38 cellular contexts compared by ENCODE assay signal in genomic region chr11:63015521-63016215, GRCh38. TPM values are rescaled to one million over a fixed set of nuclear protein-coding genes. Genes with fewer than 3 reads are reported as not detected.
DNase-seq lines count a peak whose midpoint lies in the region; ATAC-seq, FAIRE-seq and TF ChIP-seq lines count a peak whose summit lies in the region.
"Had no signal": no experiment of that assay in that cellular context is flagged by ENCODE, and none has a peak within 500 bp of the region (broad histone marks: within the 10 kb centered on the region; RNA-seq: fewer than 3 reads in every experiment).

A gene with protein sequence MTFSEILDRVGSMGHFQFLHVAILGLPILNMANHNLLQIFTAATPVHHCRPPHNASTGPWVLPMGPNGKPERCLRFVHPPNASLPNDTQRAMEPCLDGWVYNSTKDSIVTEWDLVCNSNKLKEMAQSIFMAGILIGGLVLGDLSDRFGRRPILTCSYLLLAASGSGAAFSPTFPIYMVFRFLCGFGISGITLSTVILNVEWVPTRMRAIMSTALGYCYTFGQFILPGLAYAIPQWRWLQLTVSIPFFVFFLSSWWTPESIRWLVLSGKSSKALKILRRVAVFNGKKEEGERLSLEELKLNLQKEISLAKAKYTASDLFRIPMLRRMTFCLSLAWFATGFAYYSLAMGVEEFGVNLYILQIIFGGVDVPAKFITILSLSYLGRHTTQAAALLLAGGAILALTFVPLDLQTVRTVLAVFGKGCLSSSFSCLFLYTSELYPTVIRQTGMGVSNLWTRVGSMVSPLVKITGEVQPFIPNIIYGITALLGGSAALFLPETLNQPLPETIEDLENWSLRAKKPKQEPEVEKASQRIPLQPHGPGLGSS (minus strand): TSS chr11:63015841. CDS start chr11:63014958, 883 bp downstream.

- H3K9me3 ChIP-seq in HCT116 (ENCODE audit: control insufficient read depth in 1 of 2, insufficient read depth in 1 of 2, low read depth in 1 of 2, low read length in 2 of 2) (no peaks in the 10 kb centered on the region), endodermal cell (ENCODE audit: control insufficient read depth, low read length) (no peaks in the 10 kb centered on the region), esophagus muscularis mucosa (no peaks in the 10 kb centered on the region)
- H3K9me3 ChIP-seq: BE2C, HAP-1, mucosa of descending colon, uterus had no signal

- H3K27me3 ChIP-seq in HCT116 (ENCODE audit: insufficient read depth, low read length) (no peaks in the 10 kb centered on the region), endodermal cell (ENCODE audit: control insufficient read depth, insufficient read depth, low read length, poor library complexity, severe bottlenecking) (no peaks in the 10 kb centered on the region), esophagus muscularis mucosa (peaks cover 0 to 10% (median 0%) of the 10 kb centered on the region in 4 donors)
- H3K27me3 ChIP-seq: BE2C, uterus had no signal

- WGBS in endodermal cell (ENCODE audit: insufficient coverage in 1 of 2, insufficient read length in 1 of 2), 2 experiments: 67 to 69% methylated on average over 12 to 18 of the region's 18 CpGs
- 69% methylated on average over 6 of the region's 18 CpGs for WGBS in esophagus muscularis mucosa

- CTCF ChIA-PET in HCT116 (lab: Charles Lee): no interaction called here

- no peak for FAIRE-seq in D721Med (lab: Jason Lieb, UNC)
- FAIRE-seq: astrocyte, keratinocyte had no signal

- TF ChIP-seq CTCF in D721Med (IDR thresholded peaks at IDR 0.05; ENCODE audit: insufficient read depth, missing control alignments): no peak
- no peak for TF ChIP-seq CTCF in HCT116 (IDR thresholded peaks at IDR 0.05 in 2 of 3, conservative IDR thresholded peaks at IDR 0.05 in 1 of 3; ENCODE audit: borderline replicate concordance in 1 of 3, insufficient read depth in 1 of 3, low read depth in 2 of 3, low read length in 2 of 3)
- no peak for TF ChIP-seq CTCF in endodermal cell (conservative IDR thresholded peaks at IDR 0.05)
- TF ChIP-seq CTCF in progenitor cell of endocrine pancreas (IDR thresholded peaks at IDR 0.05; ENCODE audit: unreplicated experiment): no peak
- no peak for TF ChIP-seq CTCF in esophagus muscularis mucosa (IDR thresholded peaks at IDR 0.05)

- H3K4me3 Mint-ChIP-seq in endodermal cell (no peak within 1 kb of the TSS), progenitor cell of endocrine pancreas (ENCODE audit: low read depth) (no peak within 1 kb of the TSS)
- H3K4me3 Mint-ChIP-seq: activated B cell treated with CpG ODN at 0.5 μM for 24 hours; activated CD4-positive, alpha-beta T cell treated with anti-CD3 and anti-CD28 coated beads, Interleukin-2, amount 10 ng/mL, durations not matched to agents 7 days and 5 days; activated CD8-positive, alpha-beta memory T cell treated with anti-CD3 and anti-CD28 coated beads, Interleukin-2, amount 10 ng/mL, durations not matched to agents 7 days and 5 days; activated naive CD8-positive, alpha-beta T cell treated with anti-CD3 and anti-CD28 coated beads, Interleukin-2, amount 50 U/mL, for 24 hours; CD8-positive, alpha-beta T cell; nephron; stimulated activated naive CD8-positive, alpha-beta T cell treated with anti-CD3 and anti-CD28 coated beads, Interleukin-15, amount 100 ng/mL, for 72 hours had no signal

- peak within 1 kb of the TSS; percentile 5; the same call in 1 of the 2 replicates for H3K4me2 ChIP-seq in HCT116 (ENCODE audit: low read length)

- peaks cover 9 to 11% of the 10 kb centered on the region in 2 experiments for H3K4me1 ChIP-seq in HCT116 (ENCODE audit: control insufficient read depth in 1 of 2, insufficient read depth in 2 of 2, low read length in 2 of 2)
- H3K4me1 ChIP-seq in endodermal cell (ENCODE audit: control insufficient read depth, insufficient read depth, low read length): peaks cover 11% of the 10 kb centered on the region
- H3K4me1 ChIP-seq in esophagus muscularis mucosa: peaks cover 3 to 14% (median 11%) of the 10 kb centered on the region in 4 donors
- H3K4me1 ChIP-seq: HAP-1, uterus had no signal

- H3K9me2 ChIP-seq in HCT116 (ENCODE audit: insufficient read depth): no peaks in the 10 kb centered on the region

- H3K4me1 Mint-ChIP-seq in endodermal cell: peaks cover 38% of the 10 kb centered on the region
- peaks cover 40% of the 10 kb centered on the region for H3K4me1 Mint-ChIP-seq in progenitor cell of endocrine pancreas (ENCODE audit: low read depth)
- H3K4me1 Mint-ChIP-seq: activated B cell treated with CpG ODN at 0.5 μM for 24 hours; activated CD4-positive, alpha-beta T cell treated with anti-CD3 and anti-CD28 coated beads, Interleukin-2, amount 10 ng/mL, durations not matched to agents 7 days and 5 days; activated CD8-positive, alpha-beta memory T cell treated with anti-CD3 and anti-CD28 coated beads, Interleukin-2, amount 10 ng/mL, durations not matched to agents 7 days and 5 days; activated naive CD8-positive, alpha-beta T cell treated with anti-CD3 and anti-CD28 coated beads, Interleukin-2, amount 50 U/mL, for 24 hours; stimulated activated naive CD8-positive, alpha-beta T cell treated with anti-CD3 and anti-CD28 coated beads, Interleukin-15, amount 100 ng/mL, for 72 hours had no signal

- H3K36me3 Mint-ChIP-seq in endodermal cell (ENCODE audit: low read depth): no peaks in the 10 kb centered on the region
- no peaks in the 10 kb centered on the region for H3K36me3 Mint-ChIP-seq in progenitor cell of endocrine pancreas (ENCODE audit: insufficient read depth)
- H3K36me3 Mint-ChIP-seq: activated CD8-positive, alpha-beta memory T cell treated with anti-CD3 and anti-CD28 coated beads, Interleukin-2, amount 10 ng/mL, durations not matched to agents 7 days and 5 days; CD8-positive, alpha-beta T cell had no signal

- no peaks in the 10 kb centered on the region for H3K79me2 ChIP-seq in HCT116 (ENCODE audit: insufficient read depth, low read length)

- TF ChIP-seq RAD21 in HCT116 (IDR thresholded peaks at IDR 0.05; ENCODE audit: low read depth): no peak

- H3K9me3 Mint-ChIP-seq in endodermal cell (no peaks in the 10 kb centered on the region), progenitor cell of endocrine pancreas (ENCODE audit: low read depth) (no peaks in the 10 kb centered on the region)
- H3K9me3 Mint-ChIP-seq: activated B cell treated with CpG ODN at 0.5 μM for 24 hours; activated CD4-positive, alpha-beta T cell treated with anti-CD3 and anti-CD28 coated beads, Interleukin-2, amount 10 ng/mL, durations not matched to agents 7 days and 5 days; activated naive CD8-positive, alpha-beta T cell treated with anti-CD3 and anti-CD28 coated beads, Interleukin-2, amount 50 U/mL, for 24 hours; CD8-positive, alpha-beta T cell; nephron; stimulated activated naive CD8-positive, alpha-beta T cell treated with anti-CD3 and anti-CD28 coated beads, Interleukin-15, amount 100 ng/mL, for 72 hours had no signal

- RAD21 ChIA-PET in HCT116 (lab: Charles Lee; ENCODE audit: low non-redundant PET in 1 of 2, low total read pairs in 2 of 2, uncharacterized antibody in 2 of 2, unreplicated experiment in 2 of 2): no interaction called here

- H3K27ac ChIP-seq in HCT116 (ENCODE audit: low read depth, low read length) (no peak within 1 kb of the TSS), endodermal cell (ENCODE audit: low read depth, low read length) (no peak within 1 kb of the TSS), esophagus muscularis mucosa (replicated peaks in 1 of 4) (no peak within 1 kb of the TSS)
- H3K27ac ChIP-seq: uterus had no signal

- no peak within 1 kb of the TSS for H2AFZ ChIP-seq in HCT116 (ENCODE audit: low read depth, low read length, poor library complexity, severe bottlenecking)

- no peak within 1 kb of the TSS for H3K9ac ChIP-seq in HCT116 (ENCODE audit: low read length)
- H3K9ac ChIP-seq in endodermal cell (ENCODE audit: extremely low read depth, low read length, poor library complexity, severe bottlenecking): no peak within 1 kb of the TSS

- H3K36me3 ChIP-seq in HCT116 (ENCODE audit: control insufficient read depth in 1 of 2, insufficient read depth in 2 of 2, low read length in 2 of 2) (no peaks in the 10 kb centered on the region), endodermal cell (ENCODE audit: control insufficient read depth, insufficient read depth, low read length) (no peaks in the 10 kb centered on the region), esophagus muscularis mucosa (no peaks in the 10 kb centered on the region)
- H3K36me3 ChIP-seq: BE2C, HAP-1, uterus had no signal

- POLR2A ChIA-PET in HCT116 (lab: Charles Lee): no interaction called here

- H3K4me3 ChIP-seq in HCT116 (replicated peaks in 1 of 2; ENCODE audit: low read depth in 1 of 2, low read length in 2 of 2) (no peak within 1 kb of the TSS), endodermal cell (ENCODE audit: low read length) (no peak within 1 kb of the TSS), esophagus muscularis mucosa (no peak within 1 kb of the TSS)
- H3K4me3 ChIP-seq: coronary artery, HAP-1, lung, mucosa of descending colon, uterus had no signal

- H3K27me3 Mint-ChIP-seq in endodermal cell (ENCODE audit: insufficient read depth): peaks cover 8% of the 10 kb centered on the region
- H3K27me3 Mint-ChIP-seq in progenitor cell of endocrine pancreas: peaks cover 14% of the 10 kb centered on the region

- intact Hi-C loops in HCT116 (cut with micrococcal nuclease): no loop called here
- intact Hi-C loops in esophagus muscularis mucosa (cut with DNase I): no loop called here

- TF ChIP-seq EP300 in esophagus muscularis mucosa (IDR thresholded peaks at IDR 0.05): no peak

- no peaks in the 10 kb centered on the region for H4K20me1 ChIP-seq in HCT116 (ENCODE audit: insufficient read depth)

- no TSS peak for BruUV-seq in HCT116 (replicated peaks; lab: Mats Ljungman, UMichigan)

- ATAC-seq in HCT116: no peak
- ATAC-seq: activated CD8-positive, alpha-beta memory T cell treated with anti-CD3 and anti-CD28 coated beads, Interleukin-2, amount 10 ng/mL, durations not matched to agents 7 days and 5 days; activated naive CD8-positive, alpha-beta T cell treated with anti-CD3 and anti-CD28 coated beads, Interleukin-2, amount 50 U/mL, for 24 hours; CD8-positive, alpha-beta T cell; mucosa of descending colon; stimulated activated naive CD8-positive, alpha-beta T cell treated with anti-CD3 and anti-CD28 coated beads, Interleukin-15, amount 100 ng/mL, for 72 hours had no signal

- no peak for TF ChIP-seq POLR2A in HCT116 (IDR thresholded peaks at IDR 0.05; ENCODE audit: borderline replicate concordance, extremely low read depth, insufficient read depth, insufficient read length)
- TF ChIP-seq POLR2A in esophagus muscularis mucosa (IDR thresholded peaks at IDR 0.05; ENCODE audit: low read depth): no peak

- H3K27ac Mint-ChIP-seq in endodermal cell (peak within 1 kb of the TSS; percentile 53), progenitor cell of endocrine pancreas (peak within 1 kb of the TSS; percentile 87)
- H3K27ac Mint-ChIP-seq: activated B cell treated with CpG ODN at 0.5 μM for 24 hours; activated CD4-positive, alpha-beta T cell treated with anti-CD3 and anti-CD28 coated beads, Interleukin-2, amount 10 ng/mL, durations not matched to agents 7 days and 5 days; activated CD8-positive, alpha-beta memory T cell treated with anti-CD3 and anti-CD28 coated beads, Interleukin-2, amount 10 ng/mL, durations not matched to agents 7 days and 5 days; activated naive CD8-positive, alpha-beta T cell treated with anti-CD3 and anti-CD28 coated beads, Interleukin-2, amount 50 U/mL, for 24 hours; CD8-positive, alpha-beta T cell; nephron had no signal

- DNase-seq in D721Med (ENCODE audit: insufficient read length, low spot score) (peak; percentile 41), HCT116 (ENCODE audit: low read depth, low spot score) (no peak), endodermal cell (peak; percentile 81), progenitor cell of endocrine pancreas (ENCODE audit: low spot score, unreplicated experiment) (no peak), DMS53 (lab: John Stamatoyannopoulos, UW) (no peak), esophagus muscularis mucosa (ENCODE audit: extremely low spot score) (no peak)
- no peak for DNase-seq in activated CD4-positive, alpha-beta T cell treated with anti-CD3 and anti-CD28 coated beads, Interleukin-2, amount 50 U/mL, for 1 hour
- DNase-seq: activated B cell treated with CpG ODN at 0.5 μM for 24 hours; activated CD4-positive, alpha-beta T cell treated with anti-CD3 and anti-CD28 coated beads, Interleukin-2, amount 10 ng/mL, durations not matched to agents 7 days and 5 days; activated CD8-positive, alpha-beta memory T cell treated with anti-CD3 and anti-CD28 coated beads, Interleukin-2, amount 10 ng/mL, durations not matched to agents 7 days and 5 days; activated gamma-delta T cell treated with Interleukin-2 at 50 U/mL for 16 hours; activated naive CD8-positive, alpha-beta T cell treated with anti-CD3 and anti-CD28 coated beads, Interleukin-2, amount 50 U/mL, for 24 hours; activated T-cell treated with anti-CD3 and anti-CD28 coated beads, Interleukin-2, amount 50 U/mL, for 48 hours; BE2C; CD8-positive, alpha-beta T cell; DMS 273 treated with DMSO at 0.1 percent for 48 hours; EL; Kasumi-1; mucosa of descending colon; NCI-H1417 treated with DMSO at 0.1 percent for 48 hours; NCI-H345; NCI-H774; right cardiac atrium; RPMI8226; stimulated activated CD8-positive, alpha-beta memory T cell treated with anti-CD3 and anti-CD28 coated beads, Interleukin-4, amount 100 ng/mL, for 48 hours; stimulated activated naive CD8-positive, alpha-beta T cell treated with anti-CD3 and anti-CD28 coated beads, Interleukin-15, amount 100 ng/mL, for 72 hours; uterus had no signal

RNA-seq across cellular contexts. Expression of the gene that starts here (rescaled TPM):
- total RNA-seq in HCT116 (2021; ENCODE audit: unreplicated experiment): not detected
- polyA plus RNA-seq in HCT116 (2012): not detected in 2 replicates
- total RNA-seq in endodermal cell: under 1 TPM in 1 of 2 donors, not detected in 1; 0.22 TPM
- polyA plus RNA-seq in endodermal cell (2013, experiment 1 of 2): not detected
- polyA plus RNA-seq in endodermal cell (2013, experiment 2 of 2): not detected
- total RNA-seq in progenitor cell of endocrine pancreas: 2.4 and 4.1 TPM in 2 replicates
- not detected for total RNA-seq in esophagus muscularis mucosa
- total RNA-seq: activated B cell treated with CpG ODN at 0.5 μM for 24 hours; activated CD4-positive, alpha-beta T cell treated with anti-CD3 and anti-CD28 coated beads, Interleukin-2, amount 10 ng/mL, durations not matched to agents 7 days and 5 days; activated CD8-positive, alpha-beta memory T cell treated with anti-CD3 and anti-CD28 coated beads, Interleukin-2, amount 10 ng/mL, durations not matched to agents 7 days and 5 days; astrocyte; cardiac septum; CD8-positive, alpha-beta T cell; fibroblast of villous mesenchyme; lung; mucosa of descending colon; osteocyte; right cardiac atrium; SK-MEL-5; uterus had no signal
- polyA plus RNA-seq: esophagus, keratinocyte, lung, right cardiac atrium had no signal

Comparison
In these comparisons a context has a peak if more than half of its experiments do, and no peak if none do; other contexts are left out.
1. Peak in DNase-seq in endodermal cell; RNA of the gene not detected or under 1 TPM.